ENCODE assay signal across 12 cellular contexts in genomic region chr13:99626461-99627082, GRCh38. TPM values are rescaled to one million over a fixed set of nuclear protein-coding genes. Genes with fewer than 3 reads are reported as not detected.
DNase-seq lines count a peak whose midpoint lies in the region; ATAC-seq and TF ChIP-seq lines count a peak whose summit lies in the region.
"Had no signal": no experiment of that assay in that cellular context is flagged by ENCODE, and none has a peak within 500 bp of the region (broad histone marks: within the 10 kb centered on the region; RNA-seq: fewer than 3 reads in every experiment).

No MANE protein-coding gene starts in this region.

- H3K36me3 ChIP-seq in MG63: no peaks in the 10 kb centered on the region

- no peaks in the 10 kb centered on the region for H3K27me3 ChIP-seq in MG63

- in situ Hi-C loops in GM13976 (cut with MboI; ENCODE audit: low sequenced_read_pairs, unreplicated experiment): loop anchor here (25.0 kb wide), 1 partner anchor 611 kb away; no protein-coding TSS in a partner anchor

- no peaks in the 10 kb centered on the region for H3K9me3 ChIP-seq in MG63

- TF ChIP-seq CTCF in AG10803 (conservative IDR thresholded peaks at IDR 0.05; ENCODE audit: low read length) (no peak), GM13976 (IDR thresholded peaks at IDR 0.05; ENCODE audit: borderline replicate concordance, control extremely low read depth, extremely low read depth, insufficient read depth, missing control alignments) (no peak)

- no peak overlapping the region for H3K27ac ChIP-seq in caudate nucleus (ENCODE audit: low read depth, low read length)

- DNase-seq in AG10803 (ENCODE audit: low read depth) (peak; percentile 58), MG63 (peak; percentile 31), dedifferentiated amniotic fluid mesenchymal stem cell (ENCODE audit: extremely low spot score) (peak; percentile 49), myocyte (ENCODE audit: low read depth) (peak; percentile 47), GM13976 (ENCODE audit: low spot score) (no peak), caudate nucleus (lab: John Stamatoyannopoulos, UW) (no peak)
- no peak for DNase-seq in stimulated activated CD4-positive, alpha-beta T cell treated with anti-CD3 and anti-CD28 coated beads, Interleukin-12 subunit alpha, Interleukin-12 subunit beta, amount 100 ng/mL, for 4 hours
- DNase-seq: CD8-positive, alpha-beta memory T cell; naive thymus-derived CD8-positive, alpha-beta T cell; stimulated activated CD4-positive, alpha-beta T cell treated with anti-CD3 and anti-CD28 coated beads, Interleukin-2, amount 100 ng/mL, for 24 hours; T1000 had no signal

- ATAC-seq in HG02623 (IDR thresholded peaks at IDR 0.05; ENCODE audit: unreplicated experiment): no peak
- ATAC-seq: naive thymus-derived CD8-positive, alpha-beta T cell had no signal

- H3K4me3 ChIP-seq in AG10803 (ENCODE audit: low read length) (no peak overlapping the region), MG63 (no peak overlapping the region)

RNA-seq across cellular contexts. Expression of gene CLYBL, which starts 20.1 kb away (rescaled TPM):
- total RNA-seq in MG63 (2014; rRNA removed; shearing (Covaris generic); ENCODE audit: low replicate concordance): 0.05 and 3.1 TPM in 2 replicates
- total RNA-seq in myocyte: 1.6 TPM in 2 replicates
- polyA plus RNA-seq in myocyte (2012): 3.3 TPM

Comparison
In these comparisons a context has a peak if more than half of its experiments do, and no peak if none do; other contexts are left out.
1. DNase-seq: peak in AG10803 (single experiment), MG63 (single experiment), dedifferentiated amniotic fluid mesenchymal stem cell (single experiment) and myocyte (single experiment); none in GM13976 (single experiment), stimulated activated CD4-positive, alpha-beta T cell treated with anti-CD3 and anti-CD28 coated beads, Interleukin-12 subunit alpha, Interleukin-12 subunit beta, amount 100 ng/mL, for 4 hours (single experiment) and caudate nucleus (0 of 61).